Comparison of ENCODE assay signal across 2 cellular contexts in the genomic region with DNA sequence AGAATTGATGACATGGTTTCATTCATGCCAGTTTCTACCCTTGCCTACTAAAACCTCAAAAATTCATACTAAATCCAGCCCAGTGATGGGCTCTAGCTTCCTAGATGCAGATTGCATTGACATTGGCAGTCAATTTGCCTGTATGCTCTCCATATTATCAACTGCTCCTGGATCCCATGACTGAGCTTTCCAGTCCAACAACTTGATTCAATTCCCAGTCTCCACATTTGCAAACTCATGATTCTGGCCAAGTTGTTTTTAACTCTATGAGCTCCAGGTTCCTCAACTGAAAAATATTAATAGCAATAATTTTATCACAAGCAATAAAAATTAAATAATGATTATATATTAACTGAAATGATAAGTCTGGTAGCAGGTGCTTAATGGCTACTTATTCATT.
TF ChIP-seq lines count a peak whose summit lies in the region.

No MANE protein-coding gene starts in this region.

TF ChIP-seq in GM23338, 12 proteins besides CTCF, POLR2A, EP300 and RAD21 (continued from another document):
- TF ChIP-seq, protein P1, sequence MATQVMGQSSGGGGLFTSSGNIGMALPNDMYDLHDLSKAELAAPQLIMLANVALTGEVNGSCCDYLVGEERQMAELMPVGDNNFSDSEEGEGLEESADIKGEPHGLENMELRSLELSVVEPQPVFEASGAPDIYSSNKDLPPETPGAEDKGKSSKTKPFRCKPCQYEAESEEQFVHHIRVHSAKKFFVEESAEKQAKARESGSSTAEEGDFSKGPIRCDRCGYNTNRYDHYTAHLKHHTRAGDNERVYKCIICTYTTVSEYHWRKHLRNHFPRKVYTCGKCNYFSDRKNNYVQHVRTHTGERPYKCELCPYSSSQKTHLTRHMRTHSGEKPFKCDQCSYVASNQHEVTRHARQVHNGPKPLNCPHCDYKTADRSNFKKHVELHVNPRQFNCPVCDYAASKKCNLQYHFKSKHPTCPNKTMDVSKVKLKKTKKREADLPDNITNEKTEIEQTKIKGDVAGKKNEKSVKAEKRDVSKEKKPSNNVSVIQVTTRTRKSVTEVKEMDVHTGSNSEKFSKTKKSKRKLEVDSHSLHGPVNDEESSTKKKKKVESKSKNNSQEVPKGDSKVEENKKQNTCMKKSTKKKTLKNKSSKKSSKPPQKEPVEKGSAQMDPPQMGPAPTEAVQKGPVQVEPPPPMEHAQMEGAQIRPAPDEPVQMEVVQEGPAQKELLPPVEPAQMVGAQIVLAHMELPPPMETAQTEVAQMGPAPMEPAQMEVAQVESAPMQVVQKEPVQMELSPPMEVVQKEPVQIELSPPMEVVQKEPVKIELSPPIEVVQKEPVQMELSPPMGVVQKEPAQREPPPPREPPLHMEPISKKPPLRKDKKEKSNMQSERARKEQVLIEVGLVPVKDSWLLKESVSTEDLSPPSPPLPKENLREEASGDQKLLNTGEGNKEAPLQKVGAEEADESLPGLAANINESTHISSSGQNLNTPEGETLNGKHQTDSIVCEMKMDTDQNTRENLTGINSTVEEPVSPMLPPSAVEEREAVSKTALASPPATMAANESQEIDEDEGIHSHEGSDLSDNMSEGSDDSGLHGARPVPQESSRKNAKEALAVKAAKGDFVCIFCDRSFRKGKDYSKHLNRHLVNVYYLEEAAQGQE (IDR thresholded peaks at IDR 0.05; ENCODE audit: unreplicated experiment): no peak
- TF ChIP-seq STAT1 (IDR thresholded peaks at IDR 0.05; ENCODE audit: unreplicated experiment) (no peak), NANOG (IDR thresholded peaks at IDR 0.05; ENCODE audit: borderline replicate concordance) (no peak)

TF ChIP-seq in HCT116, 20 proteins besides CTCF, POLR2A, EP300 and RAD21 (continued from another document):
- TF ChIP-seq CBX3 (IDR thresholded peaks at IDR 0.05; ENCODE audit: low read depth): no peak
- TF ChIP-seq, protein P2, sequence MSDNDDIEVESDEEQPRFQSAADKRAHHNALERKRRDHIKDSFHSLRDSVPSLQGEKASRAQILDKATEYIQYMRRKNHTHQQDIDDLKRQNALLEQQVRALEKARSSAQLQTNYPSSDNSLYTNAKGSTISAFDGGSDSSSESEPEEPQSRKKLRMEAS (IDR thresholded peaks at IDR 0.05): no peak
- TF ChIP-seq, protein P1 (IDR thresholded peaks at IDR 0.05; ENCODE audit: low read depth): no peak
- TF ChIP-seq SP1 (IDR thresholded peaks at IDR 0.05; ENCODE audit: low read depth): no peak
- no peak for TF ChIP-seq ZNF274 (IDR thresholded peaks at IDR 0.05; ENCODE audit: low read depth, low read length)
- no peak for TF ChIP-seq POLR2AphosphoS5 (IDR thresholded peaks at IDR 0.05; ENCODE audit: low read depth, low read length)
- no peak for TF ChIP-seq EZH2 (IDR thresholded peaks at IDR 0.05)
- TF ChIP-seq EZH2phosphoT487 (IDR thresholded peaks at IDR 0.05; ENCODE audit: borderline replicate concordance): no peak
- no peak for TF ChIP-seq FOSL1 (IDR thresholded peaks at IDR 0.05; ENCODE audit: low read depth)
- TF ChIP-seq SRF (IDR thresholded peaks at IDR 0.05; ENCODE audit: low read depth): no peak
- no peak for TF ChIP-seq ZFX (IDR thresholded peaks at IDR 0.05)
- TF ChIP-seq EGR1 (IDR thresholded peaks at IDR 0.05; ENCODE audit: low read depth): no peak
- TF ChIP-seq YY1 (IDR thresholded peaks at IDR 0.05; ENCODE audit: extremely low read depth, insufficient replicate concordance, low read depth, low read length): no peak
